In genomic region chr10:126842836-126843235, GRCh38 we compare ENCODE assay signal across 27 cellular contexts.
DNase-seq lines count a peak whose midpoint lies in the region; ATAC-seq and TF ChIP-seq lines count a peak whose summit lies in the region.
"Had no signal": no experiment of that assay in that cellular context is flagged by ENCODE, and none has a peak within 500 bp of the region (broad histone marks: within the 10 kb centered on the region; RNA-seq: fewer than 3 reads in every experiment).

No MANE protein-coding gene starts in this region.

- H3K27ac ChIP-seq in VCaP (peak overlapping the region; percentile 7; the same call in 1 of the 2 replicates), transverse colon (peak overlapping the region; percentile 58 to 75 (median 69)), osteoblast (ENCODE audit: low read depth, low read length) (no peak overlapping the region), lower lobe of right lung (no peak overlapping the region)
- H3K27ac ChIP-seq: C4-2B, gastroesophageal sphincter, HL-60, parathyroid adenoma, right atrium auricular region, RWPE1, upper lobe of left lung had no signal

- no peaks in the 10 kb centered on the region for H3K79me2 ChIP-seq in osteoblast (ENCODE audit: insufficient read depth, low read length)
- H3K79me2 ChIP-seq: parathyroid adenoma had no signal

- H4K20me1 ChIP-seq in osteoblast (ENCODE audit: insufficient read depth, low read length): no peaks in the 10 kb centered on the region

- intact Hi-C loops in transverse colon (cut with DNase I; ENCODE audit: low total_unique reads) (no loop called here), lower lobe of right lung (cut with DNase I) (no loop called here)

- DNase-seq in M059J (ENCODE audit: low read depth) (peak; percentile 49), islet precursor cell (peak; percentile 69), transverse colon (no peak), osteoblast (ENCODE audit: insufficient read length, low spot score, missing footprints) (no peak), CD1c-positive myeloid dendritic cell (ENCODE audit: extremely low spot score) (no peak), lower lobe of right lung (no peak)
- DNase-seq: activated CD4-positive, alpha-beta T cell treated with anti-CD3 and anti-CD28 coated beads for 4 hours; activated effector memory CD4-positive, alpha-beta T cell treated with Interleukin-2 at 50 U/mL for 16 hours; activated T-cell treated with anti-CD3 and anti-CD28 coated beads for 4 hours; central memory CD4-positive, alpha-beta T cell; kidney; natural killer cell; NCI-H1930; NCI-H2227 treated with DMSO at 0.1 percent for 48 hours; NCI-H774; SK-N-SH; stimulated activated CD4-positive, alpha-beta T cell treated with anti-CD3 and anti-CD28 coated beads, Interleukin-12 subunit alpha, Interleukin-12 subunit beta, amount 100 ng/mL, for 4 hours; stimulated activated CD4-positive, alpha-beta T cell treated with anti-CD3 and anti-CD28 coated beads, Interleukin-4, amount 100 ng/mL, for 1 hour; T-helper 17 cell; upper lobe of left lung had no signal

- H3K4me1 ChIP-seq in transverse colon (peaks cover 0 to 46% (median 16%) of the 10 kb centered on the region in 4 donors), osteoblast (ENCODE audit: insufficient read depth, low read length) (no peaks in the 10 kb centered on the region), lower lobe of right lung (peaks cover 7% of the 10 kb centered on the region)
- H3K4me1 ChIP-seq: gastroesophageal sphincter, right atrium auricular region, upper lobe of left lung had no signal

- H3K36me3 ChIP-seq in transverse colon (no peaks in the 10 kb centered on the region), osteoblast (ENCODE audit: insufficient read depth, low read length) (no peaks in the 10 kb centered on the region), lower lobe of right lung (no peaks in the 10 kb centered on the region)
- H3K36me3 ChIP-seq: gastroesophageal sphincter, right atrium auricular region, upper lobe of left lung had no signal

- TF ChIP-seq CTCF in VCaP (conservative IDR thresholded peaks at IDR 0.05): no peak
- TF ChIP-seq CTCF in transverse colon (IDR thresholded peaks at IDR 0.05): no peak
- TF ChIP-seq CTCF in osteoblast (IDR thresholded peaks at IDR 0.05; ENCODE audit: extremely low read depth, low read depth, low read length): no peak
- TF ChIP-seq CTCF in lower lobe of right lung (IDR thresholded peaks at IDR 0.05): no peak

- H3K27me3 ChIP-seq in transverse colon: no peaks in the 10 kb centered on the region
- peaks cover 28% of the 10 kb centered on the region for H3K27me3 ChIP-seq in osteoblast (ENCODE audit: insufficient read depth, low read length)
- H3K27me3 ChIP-seq in lower lobe of right lung (ENCODE audit: low read depth): no peaks in the 10 kb centered on the region
- H3K27me3 ChIP-seq: gastroesophageal sphincter, right atrium auricular region, upper lobe of left lung had no signal

- no peak overlapping the region for H2AFZ ChIP-seq in osteoblast (ENCODE audit: low read length)
- H2AFZ ChIP-seq: parathyroid adenoma had no signal

- no peak for ATAC-seq in lower lobe of right lung
- ATAC-seq: gastroesophageal sphincter, natural killer cell, T-helper 17 cell had no signal

- H3K9me3 ChIP-seq in transverse colon (no peaks in the 10 kb centered on the region), osteoblast (ENCODE audit: low read depth, low read length) (no peaks in the 10 kb centered on the region), lower lobe of right lung (no peaks in the 10 kb centered on the region)
- H3K9me3 ChIP-seq: gastroesophageal sphincter, right atrium auricular region, SK-N-SH, upper lobe of left lung had no signal

- TF ChIP-seq EP300 in transverse colon (IDR thresholded peaks at IDR 0.05; ENCODE audit: low read depth): no peak

- no peak overlapping the region for H3K4me2 ChIP-seq in osteoblast (ENCODE audit: insufficient read depth, low read length)
- H3K4me2 ChIP-seq: SK-N-SH had no signal

- TF ChIP-seq POLR2A in transverse colon (IDR thresholded peaks at IDR 0.05): no peak

- WGBS in transverse colon (ENCODE audit: low coverage in 1 of 2), 2 donors: 78% methylated on average over 10 of the region's 10 CpGs; no CpG with 5 or more reads in 1 of the 2 donors

- in situ Hi-C loops in transverse colon (cut with MboI; ENCODE audit: low pct_ligation_motif_present in 1 of 4, low pct_unique_long_range_greater_than_20kb in 1 of 4, low sequenced_read_pairs in 3 of 4): no loop called here

- no peak overlapping the region for H3K4me3 ChIP-seq in transverse colon
- H3K4me3 ChIP-seq in osteoblast (ENCODE audit: insufficient read depth, low read length): no peak overlapping the region
- H3K4me3 ChIP-seq in lower lobe of right lung: no peak overlapping the region
- H3K4me3 ChIP-seq: gastroesophageal sphincter, right atrium auricular region, upper lobe of left lung had no signal

Comparison
In these comparisons a context has a peak if more than half of its experiments do, and no peak if none do; other contexts are left out.
1. DNase-seq: peak in M059J (single experiment) and islet precursor cell (single experiment); none in transverse colon (single experiment), osteoblast (single experiment), CD1c-positive myeloid dendritic cell (single experiment) and lower lobe of right lung (single experiment).
2. H3K27ac ChIP-seq: peak in VCaP (single experiment) and transverse colon (4 of 4); none in osteoblast (single experiment) and lower lobe of right lung (single experiment).